21 cellular contexts compared by ENCODE assay signal in the genomic region with DNA sequence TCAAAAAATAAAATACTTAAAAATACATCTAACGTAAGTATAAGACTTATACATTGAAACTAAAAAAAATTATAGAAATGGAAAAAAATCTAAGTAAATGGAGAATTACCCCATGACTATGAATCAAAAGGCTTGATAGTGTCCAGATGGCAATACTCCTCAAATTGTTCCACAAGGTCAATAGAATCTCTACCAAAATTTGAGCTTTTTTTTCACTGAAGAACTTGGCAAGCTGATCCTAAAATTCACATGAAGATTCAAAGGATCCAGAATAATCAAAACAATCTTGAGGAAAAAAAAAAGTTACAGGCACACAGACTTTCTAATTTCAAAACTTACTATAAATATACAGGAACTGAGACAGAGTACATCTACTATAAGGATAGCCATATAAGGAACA.
"Had no signal": no experiment of that assay in that cellular context is flagged by ENCODE, and none has a peak within 500 bp of the region (broad histone marks: within the 10 kb centered on the region; RNA-seq: fewer than 3 reads in every experiment).

No MANE protein-coding gene starts in this region.

- H3K9me3 ChIP-seq: prostate gland, upper lobe of right lung had no signal

- H3K27me3 ChIP-seq: cardiac muscle cell, hepatocyte, spleen, upper lobe of right lung had no signal

- DNase-seq: activated CD4-positive, alpha-beta T cell treated with anti-CD3 and anti-CD28 coated beads for 1 hour; activated CD8-positive, alpha-beta memory T cell treated with anti-CD3 and anti-CD28 coated beads for 24 hours; activated CD8-positive, alpha-beta memory T cell treated with anti-CD3 and anti-CD28 coated beads, Interleukin-2, amount 50 U/mL, for 4 hours; activated naive CD4-positive, alpha-beta T cell treated with Interleukin-2 at 50 U/mL for 16 hours; activated naive CD8-positive, alpha-beta T cell treated with anti-CD3 and anti-CD28 coated beads for 36 hours; activated T-cell treated with anti-CD3 and anti-CD28 coated beads, Interleukin-2, amount 50 U/mL, for 48 hours; amniotic stem cell; erythroblast; foreskin melanocyte; glutamatergic neuron; immature natural killer cell; left ventricle myocardium inferior; natural killer cell; spleen; stimulated activated CD4-positive, alpha-beta T cell treated with anti-CD3 and anti-CD28 coated beads, Interleukin-4, amount 100 ng/mL, for 1 hour; stimulated activated naive CD4-positive, alpha-beta T cell; T-cell; upper lobe of right lung had no signal

- H3K4me1 ChIP-seq: left ventricle myocardium inferior, prostate gland, spleen, upper lobe of right lung had no signal

- H3K4me3 ChIP-seq: cardiac muscle cell, hepatocyte, left ventricle myocardium inferior, prostate gland, spleen, upper lobe of right lung had no signal

- H3K36me3 ChIP-seq: cardiac muscle cell, left ventricle myocardium inferior, prostate gland, spleen, upper lobe of right lung had no signal
